ENCODE assay signal across 23 cellular contexts in genomic region chr4:55675196-55675793, GRCh38. TPM values are rescaled to one million over a fixed set of nuclear protein-coding genes. Genes with fewer than 3 reads are reported as not detected.
DNase-seq lines count a peak whose midpoint lies in the region; ATAC-seq and TF ChIP-seq lines count a peak whose summit lies in the region.
"Had no signal": no experiment of that assay in that cellular context is flagged by ENCODE, and none has a peak within 500 bp of the region (broad histone marks: within the 10 kb centered on the region; RNA-seq: fewer than 3 reads in every experiment).

No MANE protein-coding gene starts in this region.

- intact Hi-C loops in esophagus muscularis mucosa (cut with DNase I), result no loop called here

- peak; percentile 26 for DNase-seq in DMS79 treated with DMSO at 0.1 percent for 48 hours (lab: John Stamatoyannopoulos, UW)
- DNase-seq in NAMALWA (ENCODE audit: low spot score), result peak; percentile 9
- peak; percentile 27 for DNase-seq in NT2/D1 (ENCODE audit: low read depth, low spot score)
- DNase-seq in mesendoderm, result peak; percentile 71
- no peak for DNase-seq in stimulated activated naive CD4-positive, alpha-beta T cell (lab: John Stamatoyannopoulos, UW)
- DNase-seq in esophagus muscularis mucosa (ENCODE audit: extremely low spot score), result no peak
- DNase-seq in stimulated activated CD4-positive, alpha-beta T cell treated with anti-CD3 and anti-CD28 coated beads, Interleukin-2, amount 100 ng/mL, for 24 hours, result no peak
- DNase-seq: activated CD4-positive, alpha-beta T cell treated with anti-CD3 and anti-CD28 coated beads for 4 hours; AML-193; Calu3; gastrocnemius medialis; H9; MM.1S; naive thymus-derived CD4-positive, alpha-beta T cell; NCI-H2029; NCI-H774; RPMI8226; stomach; upper lobe of left lung had no signal

- H3K4me1 ChIP-seq in NT2/D1 (ENCODE audit: insufficient read depth, insufficient read length) (no peaks in the 10 kb centered on the region), mesendoderm (ENCODE audit: control insufficient read depth, low read depth, low read length) (peaks cover 11% of the 10 kb centered on the region), esophagus muscularis mucosa (no peaks in the 10 kb centered on the region)
- H3K4me1 ChIP-seq: gastrocnemius medialis, parathyroid adenoma, stomach, upper lobe of left lung had no signal

- H3K27ac ChIP-seq in mesendoderm (ENCODE audit: low read depth, low read length) (peak overlapping the region; percentile 39), esophagus muscularis mucosa (replicated peaks in 1 of 4) (no peak overlapping the region)
- H3K27ac ChIP-seq: epithelial cell of prostate, gastrocnemius medialis, parathyroid adenoma, stomach, upper lobe of left lung had no signal

- TF ChIP-seq CTCF in esophagus muscularis mucosa (IDR thresholded peaks at IDR 0.05), result no peak

- H3K9me3 ChIP-seq in NT2/D1 (ENCODE audit: insufficient read depth, low read length), result no peaks in the 10 kb centered on the region
- no peaks in the 10 kb centered on the region for H3K9me3 ChIP-seq in esophagus muscularis mucosa
- H3K9me3 ChIP-seq: gastrocnemius medialis, upper lobe of left lung had no signal

- no peaks in the 10 kb centered on the region for H3K27me3 ChIP-seq in NT2/D1 (ENCODE audit: insufficient read depth, insufficient read length)
- H3K27me3 ChIP-seq in mesendoderm (ENCODE audit: insufficient read depth, low read length, poor library complexity), result no peaks in the 10 kb centered on the region
- no peaks in the 10 kb centered on the region for H3K27me3 ChIP-seq in esophagus muscularis mucosa
- H3K27me3 ChIP-seq: gastrocnemius medialis, upper lobe of left lung had no signal

- peak overlapping the region; percentile 11 for H2AK5ac ChIP-seq in mesendoderm (ENCODE audit: low read length)

- WGBS in mesendoderm (ENCODE audit: extremely low coverage, insufficient coverage, low lambda C conversion rate), result no CpG with 5 or more reads among the region's 4 CpGs
- WGBS in esophagus muscularis mucosa, result 30% methylated on average over 4 of the region's 4 CpGs

- H3K36me3 ChIP-seq in NT2/D1 (ENCODE audit: insufficient read depth, insufficient read length, low read length), result no peaks in the 10 kb centered on the region
- H3K36me3 ChIP-seq in mesendoderm (ENCODE audit: control insufficient read depth, insufficient read depth, low read length), result no peaks in the 10 kb centered on the region
- H3K36me3 ChIP-seq in esophagus muscularis mucosa, result no peaks in the 10 kb centered on the region
- H3K36me3 ChIP-seq: gastrocnemius medialis, stomach, upper lobe of left lung had no signal

- H4K5ac ChIP-seq in mesendoderm (ENCODE audit: low read length), result no peak overlapping the region

- no peak overlapping the region for H4K8ac ChIP-seq in mesendoderm (ENCODE audit: low read depth, low read length)

- H3K56ac ChIP-seq in mesendoderm (ENCODE audit: low read length), result peak overlapping the region; percentile 62

- TF ChIP-seq POLR2A in esophagus muscularis mucosa (IDR thresholded peaks at IDR 0.05; ENCODE audit: low read depth), result no peak

- no peaks in the 10 kb centered on the region for H3K79me1 ChIP-seq in mesendoderm (ENCODE audit: low read length)

- H3K9ac ChIP-seq in NT2/D1 (ENCODE audit: insufficient read length, low read depth) (no peak overlapping the region), mesendoderm (ENCODE audit: low read length) (peak overlapping the region; percentile 21)
- H3K9ac ChIP-seq: parathyroid adenoma had no signal

- H3K4me3 ChIP-seq in NT2/D1 (ENCODE audit: insufficient read length, low read depth) (no peak overlapping the region), mesendoderm (ENCODE audit: low read length) (no peak overlapping the region), esophagus muscularis mucosa (no peak overlapping the region)
- H3K4me3 ChIP-seq: gastrocnemius medialis, stomach, upper lobe of left lung had no signal

- H3K4me2 ChIP-seq in mesendoderm (ENCODE audit: low read length), result no peak overlapping the region

- H2BK5ac ChIP-seq in mesendoderm (ENCODE audit: low read length), result peak overlapping the region; percentile 78

- H3K79me2 ChIP-seq in mesendoderm (ENCODE audit: control insufficient read depth, insufficient read depth, low read length), result no peaks in the 10 kb centered on the region
- H3K79me2 ChIP-seq: parathyroid adenoma had no signal

- no peak for TF ChIP-seq EP300 in esophagus muscularis mucosa (IDR thresholded peaks at IDR 0.05)

- H2BK15ac ChIP-seq in mesendoderm (replicated peaks; ENCODE audit: low read depth), result no peak overlapping the region

- no peak overlapping the region for H2BK120ac ChIP-seq in mesendoderm (ENCODE audit: low read depth, low read length)

- peak overlapping the region; percentile 17 for H3K23ac ChIP-seq in mesendoderm (ENCODE audit: low read length)

- ATAC-seq in GM21619 (IDR thresholded peaks at IDR 0.05; ENCODE audit: unreplicated experiment), result no peak
- ATAC-seq: activated T-helper 17 cell treated with anti-CD3 and anti-CD28 coated beads, Interleukin-2, amount 50 U/mL, for 72 hours; gastrocnemius medialis; naive thymus-derived CD4-positive, alpha-beta T cell had no signal

- H3K4ac ChIP-seq in mesendoderm (ENCODE audit: low read depth, low read length), result peak overlapping the region; percentile 39

- peak overlapping the region; percentile 39 for H3K18ac ChIP-seq in mesendoderm (ENCODE audit: low read length)

RNA-seq across cellular contexts. Expression of gene NMU, which starts 39.2 kb away (rescaled TPM):
- polyA plus RNA-seq in mesendoderm (2013, experiment 1 of 2), result 12.9 TPM
- 13.7 TPM for polyA plus RNA-seq in mesendoderm (2013, experiment 2 of 2)
- not detected for total RNA-seq in esophagus muscularis mucosa
- total RNA-seq: gastrocnemius medialis; naive thymus-derived CD4-positive, alpha-beta T cell had no signal
- polyA plus RNA-seq: naive thymus-derived CD4-positive, alpha-beta T cell had no signal

Comparison
In these comparisons a context has a peak if more than half of its experiments do, and no peak if none do; other contexts are left out.
1. DNase-seq: peak in DMS79 treated with DMSO at 0.1 percent for 48 hours (single experiment), NAMALWA (single experiment), NT2/D1 (single experiment) and mesendoderm (single experiment); none in stimulated activated naive CD4-positive, alpha-beta T cell (0 of 6), esophagus muscularis mucosa (single experiment) and stimulated activated CD4-positive, alpha-beta T cell treated with anti-CD3 and anti-CD28 coated beads, Interleukin-2, amount 100 ng/mL, for 24 hours (0 of 2).